ENCODE assay signal across 1 cellular context in genomic region chr2:196413821-196414274, GRCh38.
TF ChIP-seq lines count a peak whose summit lies in the region.

No MANE protein-coding gene starts in this region.

TF ChIP-seq in GM23338, 12 proteins besides CTCF, POLR2A, EP300 and RAD21 (continued from another document):
- no peak for TF ChIP-seq REST (IDR thresholded peaks at IDR 0.05; ENCODE audit: unreplicated experiment)
- no peak for TF ChIP-seq POLR2AphosphoS5 (IDR thresholded peaks at IDR 0.05; ENCODE audit: low read depth)
- TF ChIP-seq ZNF114 (CRISPR knock-in tag; IDR thresholded peaks at IDR 0.05) = no peak
TF ChIP-seq in GM23338: peak in this region for 0.
